ENCODE assay signal across 11 cellular contexts in genomic region chr7:92830047-92830446, GRCh38. TPM values are rescaled to one million over a fixed set of nuclear protein-coding genes. Genes with fewer than 3 reads are reported as not detected.
DNase-seq lines count a peak whose midpoint lies in the region; ATAC-seq and TF ChIP-seq lines count a peak whose summit lies in the region.
"Had no signal": no experiment of that assay in that cellular context is flagged by ENCODE, and none has a peak within 500 bp of the region (broad histone marks: within the 10 kb centered on the region; RNA-seq: fewer than 3 reads in every experiment).

No MANE protein-coding gene starts in this region.

- no peaks in the 10 kb centered on the region for H3K27me3 ChIP-seq in CD8-positive, alpha-beta memory T cell (ENCODE audit: insufficient read depth, low read length, poor library complexity, severe bottlenecking)

- intact Hi-C loops in activated T-helper 2 cell treated with anti-CD3 and anti-CD28 coated beads, Interferon-gamma antibody, Interleukin-2, Interleukin-4, amounts not matched to agents 10 μg/mL and 5 μg/mL and 100 μg/mL, durations not matched to agents 14 hours and 24 hours and 36 hours (cut with micrococcal nuclease), result loop anchor here (5.0 kb wide), 4 partner anchors 33 to 303 kb away; partner anchors contain the start of genes PEX1 and RBM48

- peaks cover 56 to 77% (median 73%) of the 10 kb centered on the region in 3 donors for H3K4me1 Mint-ChIP-seq in CD8-positive, alpha-beta memory T cell
- H3K4me1 Mint-ChIP-seq in HFFc6 (ENCODE audit: low read depth), result peaks cover 75% of the 10 kb centered on the region
- H3K4me1 Mint-ChIP-seq in activated T-helper 2 cell treated with anti-CD3 and anti-CD28 coated beads, Interferon-gamma antibody, Interleukin-2, Interleukin-4, amounts not matched to agents 10 μg/mL and 5 μg/mL and 100 μg/mL, durations not matched to agents 14 hours and 24 hours and 36 hours (ENCODE audit: low read depth), result peaks cover 55% of the 10 kb centered on the region
- peaks cover 50% of the 10 kb centered on the region for H3K4me1 Mint-ChIP-seq in nephron

- DNase-seq in CD8-positive, alpha-beta memory T cell, result no peak
- no peak for DNase-seq in HFFc6
- no peak for DNase-seq in activated T-helper 2 cell treated with anti-CD3 and anti-CD28 coated beads, Interferon-gamma antibody, Interleukin-2, Interleukin-4, amounts not matched to agents 10 μg/mL and 5 μg/mL and 100 μg/mL, durations not matched to agents 14 hours and 24 hours and 36 hours (ENCODE audit: low spot score)
- DNase-seq in DMS53 treated with DMSO at 0.1 percent for 48 hours (lab: John Stamatoyannopoulos, UW; ENCODE audit: unreplicated experiment), result no peak
- DNase-seq: activated CD8-positive, alpha-beta memory T cell treated with anti-CD3 and anti-CD28 coated beads, Interleukin-2, amount 50 U/mL, for 4 hours; stimulated activated CD8-positive, alpha-beta memory T cell treated with anti-CD3 and anti-CD28 coated beads, Interleukin-4, amount 100 ng/mL, for 48 hours; T-helper 9 cell had no signal

- H3K27me3 Mint-ChIP-seq in CD8-positive, alpha-beta memory T cell, result no peaks in the 10 kb centered on the region
- H3K27me3 Mint-ChIP-seq in HFFc6 (ENCODE audit: insufficient read depth) (no peaks in the 10 kb centered on the region; the same call in none of the 2 replicates), nephron (ENCODE audit: low read depth) (no peaks in the 10 kb centered on the region)
- no peaks in the 10 kb centered on the region for H3K27me3 Mint-ChIP-seq in activated T-helper 2 cell treated with anti-CD3 and anti-CD28 coated beads, Interferon-gamma antibody, Interleukin-2, Interleukin-4, amounts not matched to agents 10 μg/mL and 5 μg/mL and 100 μg/mL, durations not matched to agents 14 hours and 24 hours and 36 hours (ENCODE audit: low read depth)

- no peaks in the 10 kb centered on the region for H3K9me3 Mint-ChIP-seq in CD8-positive, alpha-beta memory T cell
- H3K9me3 Mint-ChIP-seq in HFFc6, result no peaks in the 10 kb centered on the region
- H3K9me3 Mint-ChIP-seq in activated T-helper 2 cell treated with anti-CD3 and anti-CD28 coated beads, Interferon-gamma antibody, Interleukin-2, Interleukin-4, amounts not matched to agents 10 μg/mL and 5 μg/mL and 100 μg/mL, durations not matched to agents 14 hours and 24 hours and 36 hours, result no peaks in the 10 kb centered on the region
- no peaks in the 10 kb centered on the region for H3K9me3 Mint-ChIP-seq in nephron

- H3K4me3 Mint-ChIP-seq in CD8-positive, alpha-beta memory T cell, result peak overlapping the region in 4 of 7 donors; percentile 9 to 100 (median 70)
- H3K4me3 Mint-ChIP-seq in HFFc6, result peak overlapping the region; percentile 96
- peak overlapping the region; percentile 94 for H3K4me3 Mint-ChIP-seq in activated T-helper 2 cell treated with anti-CD3 and anti-CD28 coated beads, Interferon-gamma antibody, Interleukin-2, Interleukin-4, amounts not matched to agents 10 μg/mL and 5 μg/mL and 100 μg/mL, durations not matched to agents 14 hours and 24 hours and 36 hours (ENCODE audit: low read depth)
- H3K4me3 Mint-ChIP-seq in nephron, result peak overlapping the region; percentile 47 to 97 (median 90)

- H3K4me3 ChIP-seq in CD8-positive, alpha-beta memory T cell (ENCODE audit: low read length), result no peak overlapping the region
- H3K4me3 ChIP-seq: neural progenitor cell had no signal

- peaks cover 51% of the 10 kb centered on the region for H3K4me1 ChIP-seq in CD8-positive, alpha-beta memory T cell (ENCODE audit: insufficient read depth, low read length)
- H3K4me1 ChIP-seq: neural progenitor cell had no signal

- no peak overlapping the region for H3K27ac ChIP-seq in CD8-positive, alpha-beta memory T cell (ENCODE audit: low read depth, low read length)
- H3K27ac ChIP-seq: neural progenitor cell had no signal

- no peaks in the 10 kb centered on the region for H3K9me3 ChIP-seq in CD8-positive, alpha-beta memory T cell (ENCODE audit: low read length)

- POLR2A ChIA-PET in CD8-positive, alpha-beta memory T cell (lab: Charles Lee), result no interaction called here

- TF ChIP-seq CTCF in HFFc6 (IDR thresholded peaks at IDR 0.05), result no peak
- TF ChIP-seq CTCF in nephron (IDR thresholded peaks at IDR 0.05; ENCODE audit: unreplicated experiment in 3 of 3), result no peak

- CTCF ChIA-PET in CD8-positive, alpha-beta memory T cell (lab: Charles Lee), result interaction anchor here (1.9 kb wide), 1 partner anchor 16 kb away, joined by 8 read pairs; no protein-coding TSS in a partner anchor

- H3K27ac Mint-ChIP-seq in CD8-positive, alpha-beta memory T cell, result peak overlapping the region in 4 of 8 donors; percentile 23 to 78 (median 69)
- H3K27ac Mint-ChIP-seq in HFFc6 (peak overlapping the region; percentile 97), nephron (no peak overlapping the region)
- H3K27ac Mint-ChIP-seq in activated T-helper 2 cell treated with anti-CD3 and anti-CD28 coated beads, Interferon-gamma antibody, Interleukin-2, Interleukin-4, amounts not matched to agents 10 μg/mL and 5 μg/mL and 100 μg/mL, durations not matched to agents 14 hours and 24 hours and 36 hours, result peak overlapping the region; percentile 90
- H3K27ac Mint-ChIP-seq: neural progenitor cell had no signal

- peaks cover 0 to 21% (median 8%) of the 10 kb centered on the region in 3 donors for H3K36me3 Mint-ChIP-seq in CD8-positive, alpha-beta memory T cell
- H3K36me3 Mint-ChIP-seq in HFFc6 (ENCODE audit: low read depth) (peaks cover 53% of the 10 kb centered on the region), nephron (ENCODE audit: low read depth) (peaks cover 27% of the 10 kb centered on the region)
- H3K36me3 Mint-ChIP-seq in activated T-helper 2 cell treated with anti-CD3 and anti-CD28 coated beads, Interferon-gamma antibody, Interleukin-2, Interleukin-4, amounts not matched to agents 10 μg/mL and 5 μg/mL and 100 μg/mL, durations not matched to agents 14 hours and 24 hours and 36 hours (ENCODE audit: low read depth), result peaks cover 80% of the 10 kb centered on the region

- no peak for ATAC-seq in HG03139 (IDR thresholded peaks at IDR 0.05; ENCODE audit: unreplicated experiment)
- ATAC-seq in HG03520 (IDR thresholded peaks at IDR 0.05; ENCODE audit: unreplicated experiment), result no peak

- H3K36me3 ChIP-seq in CD8-positive, alpha-beta memory T cell (ENCODE audit: insufficient read depth, low read length), result no peaks in the 10 kb centered on the region
- H3K36me3 ChIP-seq: neural progenitor cell had no signal

RNA-seq across cellular contexts. Expression of gene CDK6, which starts 6.3 kb away (rescaled TPM):
- total RNA-seq in CD8-positive, alpha-beta memory T cell, result 100 to 1,000 TPM; 231 to 235 TPM
- polyA plus RNA-seq in CD8-positive, alpha-beta memory T cell, result 20.7 TPM
- 10 to 100 TPM; 54.5 to 90.0 (median 58.9) TPM for total RNA-seq in HFFc6 (2021; fragmentation: NEBNext Ultra II Directional; extraction: Animal tissue kit (Norgen Biotek cat#: 25700))
- total RNA-seq in activated T-helper 2 cell treated with anti-CD3 and anti-CD28 coated beads, Interferon-gamma antibody, Interleukin-2, Interleukin-4, amounts not matched to agents 10 μg/mL and 5 μg/mL and 100 μg/mL, durations not matched to agents 14 hours and 24 hours and 36 hours, result 254 and 265 TPM in 2 replicates

Comparison
In these comparisons a context has a peak if more than half of its experiments do, and no peak if none do; other contexts are left out.
1. H3K27ac Mint-ChIP-seq: peak in HFFc6 (single experiment) and activated T-helper 2 cell treated with anti-CD3 and anti-CD28 coated beads, Interferon-gamma antibody, Interleukin-2, Interleukin-4, amounts not matched to agents 10 μg/mL and 5 μg/mL and 100 μg/mL, durations not matched to agents 14 hours and 24 hours and 36 hours (single experiment); none in nephron (0 of 3).
2. Peak in every context shown above with its lines, with median percentiles within 50 percentile points of each other: H3K4me3 Mint-ChIP-seq.